13 cellular contexts compared by ENCODE assay signal in the genomic region with DNA sequence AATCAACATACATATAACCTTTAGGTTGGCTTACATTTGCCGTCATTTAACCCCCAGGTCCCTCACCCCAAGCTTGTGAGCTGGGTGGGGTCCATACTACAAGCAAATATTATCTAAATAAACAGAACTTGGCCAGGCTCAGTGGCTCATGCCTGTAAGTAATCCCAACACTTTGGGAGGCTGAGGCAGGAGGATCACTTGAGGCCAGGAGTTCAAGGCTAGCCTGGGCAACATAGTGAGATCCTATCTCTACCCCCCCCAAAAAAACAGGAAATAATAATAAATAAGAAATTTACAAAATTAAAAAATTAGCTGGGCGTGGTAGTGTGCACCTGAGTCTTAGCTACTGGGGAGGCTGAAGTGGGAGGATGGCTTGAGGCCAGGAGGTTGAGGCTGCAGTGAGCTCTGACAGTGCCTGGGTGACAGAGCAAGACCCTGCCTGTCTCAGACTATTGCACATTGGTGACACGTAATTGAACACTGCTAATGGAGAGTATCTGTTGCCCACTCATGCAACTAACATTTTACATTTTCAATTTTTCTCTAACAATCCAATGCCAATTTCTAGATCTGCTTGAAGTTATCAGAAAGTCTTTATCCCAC. TPM values are rescaled to one million over a fixed set of nuclear protein-coding genes. Genes with fewer than 3 reads are reported as not detected.
A peak's percentile ranks its signal among the peaks of the same experiment; 100 is the strongest.
DNase-seq lines count a peak whose midpoint lies in the region; ATAC-seq and TF ChIP-seq lines count a peak whose summit lies in the region.
"Had no signal": no experiment of that assay in that cellular context is flagged by ENCODE, and none has a peak within 500 bp of the region (broad histone marks: within the 10 kb centered on the region; RNA-seq: fewer than 3 reads in every experiment).

No MANE protein-coding gene starts in this region.

- H3K27ac Mint-ChIP-seq in activated CD4-positive, alpha-beta T cell treated with anti-CD3 and anti-CD28 coated beads, Interleukin-2, amount 10 ng/mL, durations not matched to agents 7 days and 5 days = peak overlapping the region; percentile 2

- H3K36me3 ChIP-seq in thoracic aorta = no peaks in the 10 kb centered on the region

- H3K36me3 Mint-ChIP-seq in activated CD4-positive, alpha-beta T cell treated with anti-CD3 and anti-CD28 coated beads, Interleukin-2, amount 10 ng/mL, durations not matched to agents 7 days and 5 days (ENCODE audit: low read depth) = peaks cover 61% of the 10 kb centered on the region

- CTCF ChIA-PET in activated CD4-positive, alpha-beta T cell treated with anti-CD3 and anti-CD28 coated beads, Interleukin-2, amount 10 ng/mL, durations not matched to agents 7 days and 5 days (lab: Charles Lee) = interaction anchor here (1.0 to 1.5 kb wide), 4 partner anchors 14 to 77 kb away, joined by 3 to 5 read pairs (median 4); no protein-coding TSS in a partner anchor

- H3K4me3 Mint-ChIP-seq in activated CD4-positive, alpha-beta T cell treated with anti-CD3 and anti-CD28 coated beads, Interleukin-2, amount 10 ng/mL, durations not matched to agents 7 days and 5 days = no peak overlapping the region

- H3K27me3 Mint-ChIP-seq in activated CD4-positive, alpha-beta T cell treated with anti-CD3 and anti-CD28 coated beads, Interleukin-2, amount 10 ng/mL, durations not matched to agents 7 days and 5 days = no peaks in the 10 kb centered on the region

- no peak overlapping the region for H3K4me3 ChIP-seq in thoracic aorta

- peaks cover 88% of the 10 kb centered on the region for H3K4me1 Mint-ChIP-seq in activated CD4-positive, alpha-beta T cell treated with anti-CD3 and anti-CD28 coated beads, Interleukin-2, amount 10 ng/mL, durations not matched to agents 7 days and 5 days

- no peaks in the 10 kb centered on the region for H3K9me3 ChIP-seq in thoracic aorta

- no peaks in the 10 kb centered on the region for H3K27me3 ChIP-seq in thoracic aorta (replicated peaks; ENCODE audit: insufficient read depth)

- POLR2A ChIA-PET in activated CD4-positive, alpha-beta T cell treated with anti-CD3 and anti-CD28 coated beads, Interleukin-2, amount 10 ng/mL, durations not matched to agents 7 days and 5 days (lab: Charles Lee) = no interaction called here

- TF ChIP-seq CTCF in VCaP (conservative IDR thresholded peaks at IDR 0.05) (no peak), thoracic aorta (IDR thresholded peaks at IDR 0.05) (no peak)

- H3K9me3 Mint-ChIP-seq in activated CD4-positive, alpha-beta T cell treated with anti-CD3 and anti-CD28 coated beads, Interleukin-2, amount 10 ng/mL, durations not matched to agents 7 days and 5 days = peaks cover 8% of the 10 kb centered on the region

- ATAC-seq in thoracic aorta (ENCODE audit: insufficient number of reproducible peaks, low FRiP score, low read depth) (no peak), HG02759 (IDR thresholded peaks at IDR 0.05; ENCODE audit: unreplicated experiment) (no peak)

- peaks cover 49 to 65% of the 10 kb centered on the region in 2 donors for H3K4me1 ChIP-seq in thoracic aorta (ENCODE audit: control insufficient read depth in 1 of 2, low read depth in 2 of 2)

- no peak for DNase-seq in activated CD4-positive, alpha-beta T cell treated with anti-CD3 and anti-CD28 coated beads, Interleukin-2, amount 10 ng/mL, durations not matched to agents 7 days and 5 days
- DNase-seq in activated CD4-positive, alpha-beta T cell treated with anti-CD3 and anti-CD28 coated beads for 48 hours = no peak
- DNase-seq in kidney tubule cell (ENCODE audit: low spot score) (peak; percentile 48), thoracic aorta (ENCODE audit: low spot score) (no peak), C1 segment of cervical spinal cord (lab: John Stamatoyannopoulos, UW) (no peak), NCI-H146 (lab: John Stamatoyannopoulos, UW) (no peak)
- DNase-seq: ACHN; activated CD4-positive, CD25-positive, alpha-beta regulatory T cell treated with anti-CD3 and anti-CD28 coated beads, Interleukin-2, amount 50 U/mL, for 72 hours; amygdala; GOT3; hypothalamus had no signal

- H3K27ac ChIP-seq in VCaP = peak overlapping the region; percentile 67
- peak overlapping the region; percentile 10 to 48 for H3K27ac ChIP-seq in thoracic aorta

RNA-seq across cellular contexts. Expression of a gene that starts 18.9 kb away (rescaled TPM):
- total RNA-seq in activated CD4-positive, alpha-beta T cell treated with anti-CD3 and anti-CD28 coated beads, Interleukin-2, amount 10 ng/mL, durations not matched to agents 7 days and 5 days = 100 to 1,000 TPM; 206 to 247 TPM
- total RNA-seq in thoracic aorta = 10 to 100 TPM; 71.5 to 80.3 TPM

RNA-seq across cellular contexts. Expression of a gene that starts 29.6 kb away (rescaled TPM):
- total RNA-seq in activated CD4-positive, alpha-beta T cell treated with anti-CD3 and anti-CD28 coated beads, Interleukin-2, amount 10 ng/mL, durations not matched to agents 7 days and 5 days = 10 to 100 TPM; 21.7 to 22.1 TPM
- total RNA-seq in thoracic aorta = 10 to 100 TPM; 47.5 to 51.9 TPM
